In genomic region chr12:74412607-74413230, GRCh38 we compare ENCODE assay signal across 8 cellular contexts.
DNase-seq lines count a peak whose midpoint lies in the region; ATAC-seq lines count a peak whose summit lies in the region.

No MANE protein-coding gene starts in this region.

- H3K4me1 ChIP-seq in Karpas-422 (ENCODE audit: low read length): peaks cover 5% of the 10 kb centered on the region; the same call in 1 of the 2 replicates

- no peaks in the 10 kb centered on the region for H3K27me3 ChIP-seq in Karpas-422 (ENCODE audit: low read length)
- H3K27me3 ChIP-seq in H7 (ENCODE audit: control insufficient read depth, insufficient read depth, low read length): no peaks in the 10 kb centered on the region

- no peaks in the 10 kb centered on the region for H4K20me1 ChIP-seq in Karpas-422 (ENCODE audit: insufficient read depth, low read depth, low read length)

- H3K27ac ChIP-seq in Karpas-422 (ENCODE audit: low read length): no peak overlapping the region

- H3K36me3 ChIP-seq in Karpas-422 (ENCODE audit: insufficient read depth, low read length): no peaks in the 10 kb centered on the region
- no peaks in the 10 kb centered on the region for H3K36me3 ChIP-seq in H7 (replicated peaks; ENCODE audit: control insufficient read depth, insufficient read depth, low read length)

- no peak overlapping the region for H2AFZ ChIP-seq in Karpas-422 (ENCODE audit: low read length)

- H3K9me2 ChIP-seq in Karpas-422 (replicated peaks; ENCODE audit: insufficient read depth, low read length): no peaks in the 10 kb centered on the region

- H3K4me3 ChIP-seq in Karpas-422 (ENCODE audit: low read length) (no peak overlapping the region), H7 (ENCODE audit: insufficient read depth, low read depth, low read length) (no peak overlapping the region)

- no peaks in the 10 kb centered on the region for H3K9me3 ChIP-seq in Karpas-422 (ENCODE audit: low read length)

- H3K79me2 ChIP-seq in Karpas-422 (ENCODE audit: low read length): no peaks in the 10 kb centered on the region

- H3K4me2 ChIP-seq in Karpas-422 (ENCODE audit: low read depth, low read length, poor library complexity, severe bottlenecking): no peak overlapping the region

- ATAC-seq in activated CD4-positive, CD25-positive, alpha-beta regulatory T cell treated with anti-CD3 and anti-CD28 coated beads, Interleukin-2, amount 50 U/mL, for 24 hours: no peak
- no peak for ATAC-seq in HG03432 (IDR thresholded peaks at IDR 0.05; ENCODE audit: unreplicated experiment)

- H3K9ac ChIP-seq in Karpas-422 (ENCODE audit: low read length): no peak overlapping the region

- DNase-seq in DMS53 (lab: John Stamatoyannopoulos, UW) (peak; percentile 76), Karpas-422 (peak; percentile 69), amniotic epithelial cell (ENCODE audit: low read depth) (peak; percentile 5), lung microvascular endothelial cell (ENCODE audit: low read depth in 2 of 2) (peak; percentile 2 to 10), H7 (no peak), AG20443 (ENCODE audit: low spot score) (no peak)

Comparison
In these comparisons a context has a peak if more than half of its experiments do, and no peak if none do; other contexts are left out.
1. DNase-seq: peak in DMS53 (single experiment), Karpas-422 (single experiment), amniotic epithelial cell (single experiment) and lung microvascular endothelial cell (2 of 2); none in H7 (single experiment) and AG20443 (single experiment).